ENCODE assay signal across 9 cellular contexts in the genomic region with DNA sequence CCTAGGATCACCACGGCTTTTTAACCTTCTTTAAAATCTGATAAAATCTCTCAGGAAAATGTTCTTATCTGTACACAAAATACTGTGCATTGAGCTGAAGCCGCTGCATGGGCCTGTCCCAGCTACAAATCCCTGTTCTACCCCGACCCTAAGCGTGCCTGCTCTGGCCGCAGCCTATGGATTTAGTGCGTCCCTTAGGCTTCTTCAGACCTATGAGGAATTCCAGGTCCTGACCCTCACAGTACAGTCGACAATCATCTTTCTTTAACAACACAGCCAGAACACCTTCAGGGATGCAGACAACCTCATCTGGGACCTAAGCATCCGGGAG. TPM values are rescaled to one million over a fixed set of nuclear protein-coding genes. Genes with fewer than 3 reads are reported as not detected.
DNase-seq lines count a peak whose midpoint lies in the region; ATAC-seq and TF ChIP-seq lines count a peak whose summit lies in the region.
"Had no signal": no experiment of that assay in that cellular context is flagged by ENCODE, and none has a peak within 500 bp of the region (broad histone marks: within the 10 kb centered on the region; RNA-seq: fewer than 3 reads in every experiment).

No MANE protein-coding gene starts in this region.

- H3K27me3 ChIP-seq in DND-41 (ENCODE audit: insufficient read depth, low read length, poor library complexity): no peaks in the 10 kb centered on the region
- no peaks in the 10 kb centered on the region for H3K27me3 ChIP-seq in ascending aorta
- no peaks in the 10 kb centered on the region for H3K27me3 ChIP-seq in neural cell (ENCODE audit: insufficient read depth, low read depth, low read length)
- H3K27me3 ChIP-seq: body of pancreas had no signal

- H4K20me1 ChIP-seq in DND-41 (ENCODE audit: insufficient read depth, low read length) (0 out of 2 replicates have a peak, but pooled peaks cover 3% of the 10 kb centered on the region), neural cell (ENCODE audit: insufficient read depth) (no peaks in the 10 kb centered on the region)

- H3K9me3 ChIP-seq in DND-41 (ENCODE audit: insufficient read depth, low read length, severe bottlenecking) (no peaks in the 10 kb centered on the region), ascending aorta (no peaks in the 10 kb centered on the region), neural cell (ENCODE audit: low read length) (no peaks in the 10 kb centered on the region)
- H3K9me3 ChIP-seq: body of pancreas had no signal

- intact Hi-C loops in ascending aorta (cut with DNase I): loop anchor here (1.0 to 2.0 kb wide), 3 partner anchors 29 to 121 kb away; a partner anchor contains a TSS

- H3K36me3 ChIP-seq in DND-41 (ENCODE audit: insufficient read depth, low read length) (no peaks in the 10 kb centered on the region), ascending aorta (no peaks in the 10 kb centered on the region), neural cell (ENCODE audit: insufficient read depth, low read length) (no peaks in the 10 kb centered on the region)

- H3K79me2 ChIP-seq in DND-41 (ENCODE audit: insufficient read depth, low read length) (peaks cover 43% of the 10 kb centered on the region), neural cell (replicated peaks; ENCODE audit: insufficient read depth, low read length) (peaks cover 12% of the 10 kb centered on the region)

- peak; percentile 10; the same call in 2 of the 3 replicates for ATAC-seq in DND-41 (ENCODE audit: insufficient read depth, low read depth)
- ATAC-seq in HG03139 (IDR thresholded peaks at IDR 0.05; ENCODE audit: unreplicated experiment): peak; percentile 1

- TF ChIP-seq CTCF in DND-41 (IDR thresholded peaks at IDR 0.05; ENCODE audit: borderline replicate concordance, extremely low read depth, low read length, poor library complexity, severe bottlenecking) (no peak), ascending aorta (IDR thresholded peaks at IDR 0.05) (no peak), neural cell (IDR thresholded peaks at IDR 0.05; ENCODE audit: poor library complexity, severe bottlenecking) (no peak)

- peak overlapping the region; percentile 73 for H2AFZ ChIP-seq in DND-41 (ENCODE audit: low read depth, low read length)
- H2AFZ ChIP-seq in neural cell (ENCODE audit: low read depth, low read length): peak overlapping the region; percentile 53

- H3K27ac ChIP-seq in DND-41 (ENCODE audit: low read length) (peak overlapping the region; percentile 66), ascending aorta (peak overlapping the region in 1 of 2 donors; percentile 38), neural cell (ENCODE audit: low read length) (no peak overlapping the region)

- no peaks in the 10 kb centered on the region for H3F3A ChIP-seq in neural cell (ENCODE audit: insufficient read depth, low read length, poor library complexity, severe bottlenecking)

- H3K4me1 ChIP-seq in DND-41 (ENCODE audit: insufficient read depth, low read length) (peaks cover 29% of the 10 kb centered on the region), ascending aorta (peaks cover 0 to 17% of the 10 kb centered on the region in 2 donors)

- no peak for TF ChIP-seq RAD21 in neural cell (conservative IDR thresholded peaks at IDR 0.05)

- H3K4me3 ChIP-seq in DND-41 (ENCODE audit: low read depth in 1 of 2, low read length in 2 of 2) (peak overlapping the region in 1 of 2 experiments; percentile 45; a peak in 2 of 4 replicates), ascending aorta (peak overlapping the region; percentile 31 to 86), neural cell (ENCODE audit: low read length) (peak overlapping the region; percentile 75)

- H3K4me2 ChIP-seq in DND-41 (ENCODE audit: insufficient read depth, low read length): peak overlapping the region; percentile 61
- no peak overlapping the region for H3K4me2 ChIP-seq in neural cell (ENCODE audit: low read length)

- TF ChIP-seq EP300 in neural cell (conservative IDR thresholded peaks at IDR 0.05; ENCODE audit: poor library complexity, severe bottlenecking): no peak

- DNase-seq in DND-41 (no peak), ascending aorta (ENCODE audit: low spot score in 2 of 2) (no peak), activated gamma-delta T cell (lab: John Stamatoyannopoulos, UW) (no peak), NCI-H1092 (lab: John Stamatoyannopoulos, UW) (no peak), H4 (ENCODE audit: low spot score) (no peak), kidney glomerular epithelial cell (lab: John Stamatoyannopoulos, UW) (no peak)

- no peaks in the 10 kb centered on the region for H3K9me2 ChIP-seq in neural cell (ENCODE audit: insufficient read depth, low read length)

- peak overlapping the region; percentile 48 for H3K9ac ChIP-seq in DND-41 (ENCODE audit: low read depth, low read length)
- H3K9ac ChIP-seq in neural cell (ENCODE audit: low read length): no peak overlapping the region

TF ChIP-seq in neural cell, 6 proteins besides CTCF, POLR2A, EP300 and RAD21:
- TF ChIP-seq, protein P1, sequence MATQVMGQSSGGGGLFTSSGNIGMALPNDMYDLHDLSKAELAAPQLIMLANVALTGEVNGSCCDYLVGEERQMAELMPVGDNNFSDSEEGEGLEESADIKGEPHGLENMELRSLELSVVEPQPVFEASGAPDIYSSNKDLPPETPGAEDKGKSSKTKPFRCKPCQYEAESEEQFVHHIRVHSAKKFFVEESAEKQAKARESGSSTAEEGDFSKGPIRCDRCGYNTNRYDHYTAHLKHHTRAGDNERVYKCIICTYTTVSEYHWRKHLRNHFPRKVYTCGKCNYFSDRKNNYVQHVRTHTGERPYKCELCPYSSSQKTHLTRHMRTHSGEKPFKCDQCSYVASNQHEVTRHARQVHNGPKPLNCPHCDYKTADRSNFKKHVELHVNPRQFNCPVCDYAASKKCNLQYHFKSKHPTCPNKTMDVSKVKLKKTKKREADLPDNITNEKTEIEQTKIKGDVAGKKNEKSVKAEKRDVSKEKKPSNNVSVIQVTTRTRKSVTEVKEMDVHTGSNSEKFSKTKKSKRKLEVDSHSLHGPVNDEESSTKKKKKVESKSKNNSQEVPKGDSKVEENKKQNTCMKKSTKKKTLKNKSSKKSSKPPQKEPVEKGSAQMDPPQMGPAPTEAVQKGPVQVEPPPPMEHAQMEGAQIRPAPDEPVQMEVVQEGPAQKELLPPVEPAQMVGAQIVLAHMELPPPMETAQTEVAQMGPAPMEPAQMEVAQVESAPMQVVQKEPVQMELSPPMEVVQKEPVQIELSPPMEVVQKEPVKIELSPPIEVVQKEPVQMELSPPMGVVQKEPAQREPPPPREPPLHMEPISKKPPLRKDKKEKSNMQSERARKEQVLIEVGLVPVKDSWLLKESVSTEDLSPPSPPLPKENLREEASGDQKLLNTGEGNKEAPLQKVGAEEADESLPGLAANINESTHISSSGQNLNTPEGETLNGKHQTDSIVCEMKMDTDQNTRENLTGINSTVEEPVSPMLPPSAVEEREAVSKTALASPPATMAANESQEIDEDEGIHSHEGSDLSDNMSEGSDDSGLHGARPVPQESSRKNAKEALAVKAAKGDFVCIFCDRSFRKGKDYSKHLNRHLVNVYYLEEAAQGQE (IDR thresholded peaks at IDR 0.05; ENCODE audit: borderline replicate concordance): no peak
- TF ChIP-seq MXI1 (conservative IDR thresholded peaks at IDR 0.05; ENCODE audit: poor library complexity, severe bottlenecking): no peak
- TF ChIP-seq SMC3 (conservative IDR thresholded peaks at IDR 0.05; ENCODE audit: poor library complexity): no peak
- no peak for TF ChIP-seq TAF1 (IDR thresholded peaks at IDR 0.05; ENCODE audit: low read depth)
- TF ChIP-seq POLR2AphosphoS5 (IDR thresholded peaks at IDR 0.05): no peak
- TF ChIP-seq EZH2 (IDR thresholded peaks at IDR 0.05; ENCODE audit: borderline replicate concordance, insufficient read depth, low read length, poor library complexity, severe bottlenecking): no peak

RNA-seq across cellular contexts. Expression of a gene that starts 0.5 kb away (rescaled TPM):
- 1.9 TPM for total RNA-seq in ascending aorta
- polyA plus RNA-seq in neural cell: 15.7 and 17.0 TPM in 2 replicates
- 27.1 and 30.4 TPM in 2 replicates for polyA minus RNA-seq in neural cell
- 7.1 and 7.6 TPM in 2 replicates for total RNA-seq in H4 (2014; rRNA removed; shearing (Covaris generic))

RNA-seq across cellular contexts. Expression of a gene that starts 1.9 kb away (rescaled TPM):
- total RNA-seq in ascending aorta: not detected
- polyA plus RNA-seq in neural cell: 154 and 183 TPM in 2 replicates
- 51.4 and 59.5 TPM in 2 replicates for polyA minus RNA-seq in neural cell
- total RNA-seq in H4 (2014; rRNA removed; shearing (Covaris generic)): 0.58 TPM in 1 of 2 replicates, not detected in the other

RNA-seq across cellular contexts. Expression of a gene that starts 28.5 kb away (rescaled TPM):
- total RNA-seq in ascending aorta: 26.9 TPM
- 307 and 442 TPM in 2 replicates for polyA plus RNA-seq in neural cell
- polyA minus RNA-seq in neural cell: 96.2 and 104 TPM in 2 replicates
- total RNA-seq in H4 (2014; rRNA removed; shearing (Covaris generic)): 178 and 188 TPM in 2 replicates

RNA-seq across cellular contexts. Expression of a gene that starts 37.0 kb away (rescaled TPM):
- total RNA-seq in ascending aorta: 1.6 TPM
- polyA plus RNA-seq in neural cell: 1.8 and 4.7 TPM in 2 replicates
- polyA minus RNA-seq in neural cell: 1.2 and 1.6 TPM in 2 replicates
- 4.9 and 5.1 TPM in 2 replicates for total RNA-seq in H4 (2014; rRNA removed; shearing (Covaris generic))

RNA-seq across cellular contexts. Expression of a gene that starts 37.8 kb away (rescaled TPM):
- not detected for total RNA-seq in ascending aorta
- polyA plus RNA-seq in neural cell: 0.27 and 0.70 TPM in 2 replicates
- polyA minus RNA-seq in neural cell: 0.97 TPM in 1 of 2 replicates, not detected in the other
- total RNA-seq in H4 (2014; rRNA removed; shearing (Covaris generic)): 0.72 TPM in 1 of 2 replicates, not detected in the other
- total RNA-seq: body of pancreas had no signal
